In the genomic region with DNA sequence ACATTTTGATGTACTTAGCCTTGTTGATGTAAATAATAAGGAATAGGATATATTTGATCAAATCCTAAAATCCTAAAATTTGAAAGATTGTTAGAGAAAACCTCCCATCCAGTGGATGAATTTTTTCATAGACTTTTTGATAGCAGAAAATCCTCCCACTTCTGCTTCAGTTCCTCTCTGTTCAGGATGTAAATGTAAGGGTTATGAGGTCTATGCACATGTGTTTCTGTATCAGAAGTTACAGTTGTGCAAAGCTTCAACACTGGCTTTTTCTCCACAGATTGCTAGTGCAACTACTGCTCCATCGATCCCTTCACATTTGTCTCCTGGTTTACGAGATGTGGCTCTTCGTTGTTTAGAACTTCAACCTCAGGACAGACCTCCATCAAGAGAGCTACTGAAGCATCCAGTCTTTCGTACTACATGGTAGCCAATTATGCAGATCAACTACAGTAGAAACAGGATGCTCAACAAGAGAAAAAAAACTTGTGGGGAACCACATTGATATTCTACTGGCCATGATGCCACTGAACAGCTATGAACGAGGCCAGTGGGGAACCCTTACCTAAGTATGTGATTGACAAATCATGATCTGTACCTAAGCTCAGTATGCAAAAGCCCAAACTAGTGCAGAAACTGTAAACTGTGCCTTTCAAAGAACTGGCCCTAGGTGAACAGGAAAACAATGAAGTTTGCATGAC, we compare ENCODE assay signal across 17 cellular contexts.
"Had no signal": no experiment of that assay in that cellular context is flagged by ENCODE, and none has a peak within 500 bp of the region (broad histone marks: within the 10 kb centered on the region; RNA-seq: fewer than 3 reads in every experiment).

No MANE protein-coding gene starts in this region.

- H3K4me3 ChIP-seq: body of pancreas, cardiac muscle cell, lower lobe of right lung, ovary, prostate gland, tibial artery had no signal

- H3K27me3 ChIP-seq: body of pancreas, cardiac muscle cell, ovary, tibial artery had no signal

- H3K9me3 ChIP-seq: body of pancreas, lower lobe of right lung, ovary, prostate gland, tibial artery had no signal

- H3K9me3 Mint-ChIP-seq: activated T-helper 1 cell treated with anti-CD3 and anti-CD28 coated beads, Interleukin-12 subunit alpha, Interleukin-12 subunit beta, Interleukin-2, Interleukin-4 antibody, amounts not matched to agents 30 ng/mL and 10 ng/mL and 1 ng/mL, durations not matched to agents 14 hours and 24 hours and 36 hours; stimulated activated naive CD8-positive, alpha-beta T cell treated with anti-CD3 and anti-CD28 coated beads, Interleukin-15, Interleukin-2, amounts not matched to agents 100 ng/mL and 50 ng/mL, for 24 hours had no signal

- H3K27me3 Mint-ChIP-seq: naive thymus-derived CD4-positive, alpha-beta T cell; stimulated activated naive CD8-positive, alpha-beta T cell treated with anti-CD3 and anti-CD28 coated beads, Interleukin-15, Interleukin-2, amounts not matched to agents 100 ng/mL and 50 ng/mL, for 24 hours had no signal

- H3K27ac ChIP-seq: body of pancreas, cardiac muscle cell, lower lobe of right lung, ovary, prostate gland, tibial artery had no signal

- H3K4me3 Mint-ChIP-seq: activated T-helper 1 cell treated with anti-CD3 and anti-CD28 coated beads, Interleukin-12 subunit alpha, Interleukin-12 subunit beta, Interleukin-2, Interleukin-4 antibody, amounts not matched to agents 30 ng/mL and 10 ng/mL and 1 ng/mL, durations not matched to agents 14 hours and 24 hours and 36 hours; naive thymus-derived CD4-positive, alpha-beta T cell; stimulated activated naive CD8-positive, alpha-beta T cell treated with anti-CD3 and anti-CD28 coated beads, Interleukin-15, Interleukin-2, amounts not matched to agents 100 ng/mL and 50 ng/mL, for 24 hours had no signal

- ATAC-seq: body of pancreas; left colon; lower lobe of right lung; naive thymus-derived CD4-positive, alpha-beta T cell; SK-N-SH treated with all-trans-retinoic acid at 6 μM for 48 hours had no signal

- DNase-seq: anterior cingulate cortex; body of pancreas; effector CD4-positive, alpha-beta T cell; erythroblast; foreskin fibroblast; left colon; lower lobe of right lung; naive thymus-derived CD4-positive, alpha-beta T cell; ovary; stimulated activated CD4-positive, alpha-beta T cell treated with anti-CD3 and anti-CD28 coated beads, Interleukin-2, amount 100 ng/mL, for 48 hours; stimulated activated CD8-positive, alpha-beta memory T cell treated with anti-CD3 and anti-CD28 coated beads, Interleukin-4, amount 100 ng/mL, for 48 hours; tibial artery had no signal

- H3K27ac Mint-ChIP-seq: activated T-helper 1 cell treated with anti-CD3 and anti-CD28 coated beads, Interleukin-12 subunit alpha, Interleukin-12 subunit beta, Interleukin-2, Interleukin-4 antibody, amounts not matched to agents 30 ng/mL and 10 ng/mL and 1 ng/mL, durations not matched to agents 14 hours and 24 hours and 36 hours; stimulated activated naive CD8-positive, alpha-beta T cell treated with anti-CD3 and anti-CD28 coated beads, Interleukin-15, Interleukin-2, amounts not matched to agents 100 ng/mL and 50 ng/mL, for 24 hours had no signal
